In genomic region chr22:42662114-42663021, GRCh38 we compare ENCODE assay signal across 8 cellular contexts. TPM values are rescaled to one million over a fixed set of nuclear protein-coding genes. Genes with fewer than 3 reads are reported as not detected.
DNase-seq lines count a peak whose midpoint lies in the region; ATAC-seq and TF ChIP-seq lines count a peak whose summit lies in the region.

No MANE protein-coding gene starts in this region.

- no peaks in the 10 kb centered on the region for H3K36me3 ChIP-seq in ACC112 (ENCODE audit: insufficient read depth, low read length)
- no peaks in the 10 kb centered on the region for H3K36me3 ChIP-seq in right lobe of liver

- H2AFZ ChIP-seq in ACC112 (ENCODE audit: low read length, unreplicated experiment), result peak overlapping the region; percentile 92

- H3K79me2 ChIP-seq in ACC112 (ENCODE audit: control insufficient read depth, insufficient read depth, low read length, unreplicated experiment), result no peaks in the 10 kb centered on the region

- peak; percentile 21 for TF ChIP-seq POLR2A in GM15510 (IDR thresholded peaks at IDR 0.05; ENCODE audit: borderline replicate concordance, extremely low read depth, insufficient read length)
- TF ChIP-seq POLR2A in right lobe of liver (IDR thresholded peaks at IDR 0.05), result no peak

- intact Hi-C loops in right lobe of liver (cut with DNase I), result no loop called here

- H3K9me3 ChIP-seq in right lobe of liver, result no peaks in the 10 kb centered on the region

- ATAC-seq in right lobe of liver (peak; percentile 92 to 98 (median 94)), GM21390 (IDR thresholded peaks at IDR 0.05; ENCODE audit: unreplicated experiment) (no peak)

- peak overlapping the region; percentile 37; the same call in 1 of the 2 replicates for H3K27ac ChIP-seq in ACC112 (ENCODE audit: low read depth, low read length)
- H3K27ac ChIP-seq in right lobe of liver, result no peak overlapping the region

- peak; percentile 75 to 92 (median 84) for TF ChIP-seq CTCF in right lobe of liver (IDR thresholded peaks at IDR 0.05)

- DNase-seq in NCI-H1694 treated with DMSO at 0.1 percent for 48 hours (lab: John Stamatoyannopoulos, UW) (peak; percentile 46), dedifferentiated amniotic fluid mesenchymal stem cell (ENCODE audit: extremely low spot score) (peak; percentile 64), right lobe of liver (peak; percentile 80 to 85 (median 82))
- DNase-seq in activated CD4-positive, alpha-beta T cell treated with anti-CD3 and anti-CD28 coated beads for 4 hours, result peak; percentile 73 to 83
- peak; percentile 85 for DNase-seq in stimulated activated CD4-positive, alpha-beta T cell treated with anti-CD3 and anti-CD28 coated beads, Interleukin-4, amount 100 ng/mL, for 24 hours

- no peaks in the 10 kb centered on the region for H3K27me3 ChIP-seq in ACC112 (ENCODE audit: insufficient read depth, low read length)
- H3K27me3 ChIP-seq in right lobe of liver, result no peaks in the 10 kb centered on the region

- WGBS in right lobe of liver (ENCODE audit: insufficient coverage, low coverage, low lambda C conversion rate, missing lambda C conversion rate), result 27% methylated on average over 6 of the region's 74 CpGs

- H3K4me1 ChIP-seq in ACC112 (ENCODE audit: control insufficient read depth, insufficient read depth, low read length, unreplicated experiment), result no peaks in the 10 kb centered on the region
- peaks cover 0 to 12% (median 0%) of the 10 kb centered on the region in 4 donors for H3K4me1 ChIP-seq in right lobe of liver

- H3K4me3 ChIP-seq in ACC112 (ENCODE audit: low read depth, low read length) (peak overlapping the region; percentile 81), right lobe of liver (peak overlapping the region; percentile 44 to 56 (median 45))

RNA-seq across cellular contexts. Expression of gene CYB5R3, which starts 13.2 kb away (rescaled TPM):
- total RNA-seq in right lobe of liver, result 100 to 1,000 TPM; 146 to 211 (median 170) TPM

RNA-seq across cellular contexts. Expression of gene ATP5MGL, which starts 22.0 kb away (rescaled TPM):
- total RNA-seq in right lobe of liver, result under 1 TPM in 3 of 6 experiments, not detected in 3; 0.37 to 0.78 (median 0.68) TPM

RNA-seq across cellular contexts. Expression of gene POLDIP3, which starts 47.7 kb away (rescaled TPM):
- total RNA-seq in right lobe of liver, result 10 to 100 TPM; 17.1 to 22.6 (median 21.1) TPM

RNA-seq across cellular contexts. Expression of gene A4GALT, which starts 58.3 kb away (rescaled TPM):
- 1 to 10 TPM in 5 of 6 experiments, under 1 TPM in 1; 0.86 to 3.7 (median 2.2) TPM for total RNA-seq in right lobe of liver
